Comparison of ENCODE assay signal across 26 cellular contexts in genomic region chr19:28609944-28610343, GRCh38.
DNase-seq lines count a peak whose midpoint lies in the region; ATAC-seq, FAIRE-seq and TF ChIP-seq lines count a peak whose summit lies in the region.
"Had no signal": no experiment of that assay in that cellular context is flagged by ENCODE, and none has a peak within 500 bp of the region (broad histone marks: within the 10 kb centered on the region; RNA-seq: fewer than 3 reads in every experiment).

No MANE protein-coding gene starts in this region.

- H3K9ac ChIP-seq in OCI-LY3 (ENCODE audit: low read length) (peak overlapping the region; percentile 99; the same call in 1 of the 2 replicates), K562 (ENCODE audit: insufficient read depth in 1 of 2, low read depth in 2 of 2, low read length in 2 of 2) (peak overlapping the region; percentile 89 to 98; a peak in 3 of 4 replicates)
- H3K9ac ChIP-seq: BLaER1 had no signal

- H3K9me3 ChIP-seq in OCI-LY3 (ENCODE audit: insufficient read depth, low read length): peaks cover 14% of the 10 kb centered on the region; the same call in 1 of the 2 replicates
- H3K9me3 ChIP-seq in K562 (replicated peaks; ENCODE audit: control insufficient read depth, insufficient read depth, low read depth, low read length): peaks cover 34% of the 10 kb centered on the region
- H3K9me3 ChIP-seq: BE2C had no signal

- no peaks in the 10 kb centered on the region for H3K4me1 Mint-ChIP-seq in activated CD8-positive, alpha-beta T cell treated with anti-CD3 and anti-CD28 coated beads, Interleukin-2, amount 10 ng/mL, durations not matched to agents 7 days and 5 days (ENCODE audit: low read depth)
- H3K4me1 Mint-ChIP-seq: CD14-positive monocyte; CD4-positive, alpha-beta memory T cell; CD4-positive, CD25-positive, alpha-beta regulatory T cell; CD8-positive, alpha-beta memory T cell had no signal

- TF ChIP-seq POLR2A in K562 (conservative IDR thresholded peaks at IDR 0.05): peak; percentile 10; the same call in 1 of the 2 replicates

- H3K4me3 Mint-ChIP-seq in activated CD8-positive, alpha-beta T cell treated with anti-CD3 and anti-CD28 coated beads, Interleukin-2, amount 10 ng/mL, durations not matched to agents 7 days and 5 days: no peak overlapping the region
- H3K4me3 Mint-ChIP-seq: CD14-positive monocyte; CD4-positive, alpha-beta memory T cell; CD4-positive, CD25-positive, alpha-beta regulatory T cell; CD8-positive, alpha-beta memory T cell had no signal

- CTCF ChIA-PET in K562 (lab: Yijun Ruan, JAX; ENCODE audit: low intra/inter-chr PET ratio): no interaction called here
- CTCF ChIA-PET in activated CD8-positive, alpha-beta T cell treated with anti-CD3 and anti-CD28 coated beads, Interleukin-2, amount 10 ng/mL, durations not matched to agents 7 days and 5 days (lab: Charles Lee): no interaction called here

- no peak overlapping the region for H3K27ac Mint-ChIP-seq in activated CD8-positive, alpha-beta T cell treated with anti-CD3 and anti-CD28 coated beads, Interleukin-2, amount 10 ng/mL, durations not matched to agents 7 days and 5 days
- H3K27ac Mint-ChIP-seq: CD14-positive monocyte; CD4-positive, alpha-beta memory T cell; CD4-positive, CD25-positive, alpha-beta regulatory T cell; CD8-positive, alpha-beta memory T cell had no signal

- DNase-seq in K562 (ENCODE audit: extremely low read depth in 1 of 4, low spot score in 3 of 4) (no peak), ureter (ENCODE audit: low spot score) (peak; percentile 14)
- no peak for DNase-seq in activated CD8-positive, alpha-beta T cell treated with anti-CD3 and anti-CD28 coated beads, Interleukin-2, amount 10 ng/mL, durations not matched to agents 7 days and 5 days
- DNase-seq: 8988T; ACHN; BE2C; C1 segment of cervical spinal cord; CD4-positive, alpha-beta memory T cell; CD4-positive, CD25-positive, alpha-beta regulatory T cell; CD8-positive, alpha-beta memory T cell; COR-L47; DMS 273 treated with DMSO at 0.1 percent for 48 hours; DMS153; DMS53; DMS79; DND-41; EL; GDM1 had no signal

- no peak for TF ChIP-seq RAD21 in K562 (CRISPR knock-in tag; conservative IDR thresholded peaks at IDR 0.05 in 1 of 2, IDR thresholded peaks at IDR 0.05 in 1 of 2)

- TF ChIP-seq CTCF in OCI-LY3 (IDR thresholded peaks at IDR 0.05; ENCODE audit: low read depth, low read length) (no peak), K562 (IDR thresholded peaks at IDR 0.05 in 2 of 3, conservative IDR thresholded peaks at IDR 0.05 in 1 of 3; ENCODE audit: insufficient read depth in 2 of 3, low read depth in 1 of 3, low read length in 3 of 3) (no peak)

- POLR2A ChIA-PET in K562 (lab: Yijun Ruan, JAX): interaction anchor here (0.6 to 1.5 kb wide), 8 partner anchors 10 to 667 kb away, joined by 3 to 6 read pairs (median 3); no protein-coding TSS in a partner anchor
- POLR2A ChIA-PET in activated CD8-positive, alpha-beta T cell treated with anti-CD3 and anti-CD28 coated beads, Interleukin-2, amount 10 ng/mL, durations not matched to agents 7 days and 5 days (lab: Charles Lee): no interaction called here

- peak overlapping the region; percentile 96 for H3K27ac ChIP-seq in OCI-LY3 (ENCODE audit: low read length)
- peak overlapping the region; percentile 99 for H3K27ac ChIP-seq in K562 (ENCODE audit: extremely low read depth, low read depth, low read length)
- H3K27ac ChIP-seq: BLaER1 had no signal

- no peaks in the 10 kb centered on the region for H3K27me3 ChIP-seq in OCI-LY3 (ENCODE audit: low read depth, low read length)
- H3K27me3 ChIP-seq in K562 (ENCODE audit: control insufficient read depth in 2 of 2, insufficient read depth in 2 of 2, low read length in 2 of 2): no peaks in the 10 kb centered on the region
- H3K27me3 ChIP-seq: BE2C, BLaER1 had no signal

- H3K36me3 ChIP-seq in OCI-LY3 (replicated peaks; ENCODE audit: low read depth, low read length) (peaks cover 82% of the 10 kb centered on the region), K562 (ENCODE audit: control insufficient read depth, insufficient read depth, low read length) (peaks cover 83% of the 10 kb centered on the region)
- H3K36me3 ChIP-seq: BE2C, BLaER1 had no signal

- BruUV-seq in K562 (replicated peaks; lab: Mats Ljungman, UMichigan): no TSS peak

- peak overlapping the region; percentile 79; the same call in 1 of the 2 replicates for H3K4me3 ChIP-seq in OCI-LY3 (ENCODE audit: low read length)
- H3K4me3 ChIP-seq in K562: peak overlapping the region; percentile 86
- H3K4me3 ChIP-seq: BLaER1, GM12878 had no signal

- H3K4me2 ChIP-seq in OCI-LY3 (ENCODE audit: low read length) (peak overlapping the region; percentile 82), K562 (ENCODE audit: insufficient read depth, low read length) (peak overlapping the region; percentile 98)
- H3K4me2 ChIP-seq: BLaER1 had no signal

- no peak for FAIRE-seq in K562 (lab: Jason Lieb, UNC)
- FAIRE-seq: A204.1, GM12878, GM12892, GM18507 had no signal

- H2AFZ ChIP-seq in OCI-LY3 (ENCODE audit: low read depth, low read length) (no peak overlapping the region), K562 (ENCODE audit: low read depth, low read length) (no peak overlapping the region)

- H3K9me1 ChIP-seq in K562 (ENCODE audit: control insufficient read depth, insufficient read depth, low read length): no peaks in the 10 kb centered on the region

- TF ChIP-seq EP300 in K562 (IDR thresholded peaks at IDR 0.05; ENCODE audit: low read length): no peak

- intact Hi-C loops in K562 (cut with micrococcal nuclease): no loop called here

- peaks cover 54% of the 10 kb centered on the region for H3K4me1 ChIP-seq in OCI-LY3 (ENCODE audit: low read length)
- H3K4me1 ChIP-seq in K562 (replicated peaks in 1 of 2; ENCODE audit: control insufficient read depth in 2 of 2, insufficient read depth in 2 of 2, low read length in 2 of 2): peaks cover under 1 to 15% of the 10 kb centered on the region in 2 experiments; a peak in 3 of 5 replicates
- H3K4me1 ChIP-seq: BE2C, BLaER1 had no signal

- H3K79me2 ChIP-seq in OCI-LY3 (ENCODE audit: low read length) (peaks cover 50% of the 10 kb centered on the region), K562 (ENCODE audit: control insufficient read depth, insufficient read depth, low read length) (peaks cover 76% of the 10 kb centered on the region)

- ATAC-seq in K562 (no peak), HG03571 (IDR thresholded peaks at IDR 0.05; ENCODE audit: unreplicated experiment) (no peak)
- ATAC-seq in activated CD8-positive, alpha-beta T cell treated with anti-CD3 and anti-CD28 coated beads, Interleukin-2, amount 10 ng/mL, durations not matched to agents 7 days and 5 days: no peak
- ATAC-seq: GM12878 had no signal

- in situ Hi-C loops in K562 (cut with MboI): loop anchor here (5.0 kb wide), 1 partner anchor 68 kb away; no protein-coding TSS in a partner anchor

- no peaks in the 10 kb centered on the region for H3K27me3 Mint-ChIP-seq in activated CD8-positive, alpha-beta T cell treated with anti-CD3 and anti-CD28 coated beads, Interleukin-2, amount 10 ng/mL, durations not matched to agents 7 days and 5 days (ENCODE audit: low read depth)
- H3K27me3 Mint-ChIP-seq: CD4-positive, alpha-beta memory T cell; CD4-positive, CD25-positive, alpha-beta regulatory T cell; CD8-positive, alpha-beta memory T cell had no signal

- no peaks in the 10 kb centered on the region for H3K36me3 Mint-ChIP-seq in activated CD8-positive, alpha-beta T cell treated with anti-CD3 and anti-CD28 coated beads, Interleukin-2, amount 10 ng/mL, durations not matched to agents 7 days and 5 days (ENCODE audit: low read depth)
- H3K36me3 Mint-ChIP-seq: CD14-positive monocyte; CD4-positive, CD25-positive, alpha-beta regulatory T cell had no signal

- H4K20me1 ChIP-seq in OCI-LY3 (ENCODE audit: insufficient read depth, low read length): no peaks in the 10 kb centered on the region
- H4K20me1 ChIP-seq in K562 (replicated peaks; ENCODE audit: control insufficient read depth, insufficient read depth, low read length): 0 out of 2 replicates have a peak, but pooled peaks cover 3% of the 10 kb centered on the region
- H4K20me1 ChIP-seq: BLaER1 had no signal

- peaks cover 20% of the 10 kb centered on the region for H3K9me3 Mint-ChIP-seq in activated CD8-positive, alpha-beta T cell treated with anti-CD3 and anti-CD28 coated beads, Interleukin-2, amount 10 ng/mL, durations not matched to agents 7 days and 5 days (ENCODE audit: insufficient read depth)

- 52% methylated on average over 5 of the region's 5 CpGs for WGBS in K562 (ENCODE audit: insufficient coverage, low coverage, missing lambda C conversion rate)

TF ChIP-seq in K562, 482 proteins besides CTCF, POLR2A, EP300 and RAD21 (continues in another document):
- TF ChIP-seq ETV5 (CRISPR knock-in tag; IDR thresholded peaks at IDR 0.05; ENCODE audit: low read depth) (peak; percentile 50; the same call in 1 of the 2 replicates), E2F3 (CRISPR knock-in tag; IDR thresholded peaks at IDR 0.05) (no peak), POLR2AphosphoS5 (IDR thresholded peaks at IDR 0.05; ENCODE audit: control insufficient read depth, insufficient read depth, low read depth, low read length) (peak; percentile 2; the same call in 1 of the 2 replicates), POLR2B (IDR thresholded peaks at IDR 0.05; ENCODE audit: low read depth, partially characterized antibody) (peak; percentile 45), TFAM (CRISPR knock-in tag; conservative IDR thresholded peaks at IDR 0.05) (no peak), TEAD4 (IDR thresholded peaks at IDR 0.05; ENCODE audit: low read length) (no peak), TEAD4 (CRISPR knock-in tag; IDR thresholded peaks at IDR 0.05; ENCODE audit: borderline replicate concordance) (no peak), ZNF507 (tag; conservative IDR thresholded peaks at IDR 0.05) (no peak)
- TF ChIP-seq, protein P1, sequence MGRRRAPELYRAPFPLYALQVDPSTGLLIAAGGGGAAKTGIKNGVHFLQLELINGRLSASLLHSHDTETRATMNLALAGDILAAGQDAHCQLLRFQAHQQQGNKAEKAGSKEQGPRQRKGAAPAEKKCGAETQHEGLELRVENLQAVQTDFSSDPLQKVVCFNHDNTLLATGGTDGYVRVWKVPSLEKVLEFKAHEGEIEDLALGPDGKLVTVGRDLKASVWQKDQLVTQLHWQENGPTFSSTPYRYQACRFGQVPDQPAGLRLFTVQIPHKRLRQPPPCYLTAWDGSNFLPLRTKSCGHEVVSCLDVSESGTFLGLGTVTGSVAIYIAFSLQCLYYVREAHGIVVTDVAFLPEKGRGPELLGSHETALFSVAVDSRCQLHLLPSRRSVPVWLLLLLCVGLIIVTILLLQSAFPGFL (CRISPR knock-in tag; IDR thresholded peaks at IDR 0.05): no peak
